In genomic region chr7:131555565-131556054, GRCh38 we compare ENCODE assay signal across 8 cellular contexts. TPM values are rescaled to one million over a fixed set of nuclear protein-coding genes. Genes with fewer than 3 reads are reported as not detected.
DNase-seq lines count a peak whose midpoint lies in the region; ATAC-seq and TF ChIP-seq lines count a peak whose summit lies in the region.

No MANE protein-coding gene starts in this region.

- peak overlapping the region; percentile 99 for H3K9ac ChIP-seq in NT2/D1 (ENCODE audit: insufficient read length, low read depth)

- no peaks in the 10 kb centered on the region for H3K79me2 ChIP-seq in DOHH2 (ENCODE audit: control insufficient read depth, low read length)

- intact Hi-C loops in dendritic cell treated with granulocyte-macrophage colony-stimulating factor and Interleukin-4, amounts not matched to agents 40 ng/mL and 50 ng/mL, for 4 days (cut with micrococcal nuclease) = no loop called here

- H3F3A ChIP-seq in DOHH2 (ENCODE audit: control insufficient read depth, insufficient read depth) = peaks cover 4% of the 10 kb centered on the region; the same call in 1 of the 2 replicates

- H3K36me3 ChIP-seq in DOHH2 (ENCODE audit: control insufficient read depth, low read length) = no peaks in the 10 kb centered on the region
- peaks cover 53% of the 10 kb centered on the region for H3K36me3 ChIP-seq in NT2/D1 (ENCODE audit: insufficient read depth, insufficient read length, low read length)

- no peaks in the 10 kb centered on the region for H3K9me3 Mint-ChIP-seq in dendritic cell treated with granulocyte-macrophage colony-stimulating factor and Interleukin-4, amounts not matched to agents 40 ng/mL and 50 ng/mL, for 4 days
- no peaks in the 10 kb centered on the region for H3K9me3 Mint-ChIP-seq in natural killer cell treated with Interleukin-12 subunit alpha and Interleukin-12 subunit beta and Interleukin-15 and Interleukin-18, amount 100 ng/mL, for 72 hours

- H3K4me1 ChIP-seq in DOHH2 (ENCODE audit: control insufficient read depth, low read length) (peaks cover 35% of the 10 kb centered on the region), NT2/D1 (ENCODE audit: insufficient read depth, insufficient read length) (peaks cover 7% of the 10 kb centered on the region)

- H3K27me3 ChIP-seq in DOHH2 (ENCODE audit: control insufficient read depth, low read length) (peaks cover 58% of the 10 kb centered on the region), NT2/D1 (ENCODE audit: insufficient read depth, insufficient read length) (no peaks in the 10 kb centered on the region)

- H3K27me3 Mint-ChIP-seq in dendritic cell treated with granulocyte-macrophage colony-stimulating factor and Interleukin-4, amounts not matched to agents 40 ng/mL and 50 ng/mL, for 4 days = peaks cover 69% of the 10 kb centered on the region
- peaks cover 17 to 18% of the 10 kb centered on the region in 2 donors for H3K27me3 Mint-ChIP-seq in natural killer cell treated with Interleukin-12 subunit alpha and Interleukin-12 subunit beta and Interleukin-15 and Interleukin-18, amount 100 ng/mL, for 72 hours

- DNase-seq in NT2/D1 (ENCODE audit: low read depth, low spot score) (no peak), NCI-H2081 (lab: John Stamatoyannopoulos, UW) (no peak), NCI-H187 treated with DMSO at 0.1 percent for 48 hours (lab: John Stamatoyannopoulos, UW) (no peak)
- DNase-seq in natural killer cell treated with Interleukin-12 subunit alpha and Interleukin-12 subunit beta and Interleukin-15 and Interleukin-18, amount 100 ng/mL, for 72 hours (ENCODE audit: low spot score) = no peak
- no peak for DNase-seq in stimulated activated CD4-positive, alpha-beta T cell treated with anti-CD3 and anti-CD28 coated beads, Interleukin-12 subunit alpha, Interleukin-12 subunit beta, amount 100 ng/mL, for 4 hours

- H3K4me2 ChIP-seq in DOHH2 (ENCODE audit: low read length) = peak overlapping the region; percentile 88

- no peaks in the 10 kb centered on the region for H3K36me3 Mint-ChIP-seq in dendritic cell treated with granulocyte-macrophage colony-stimulating factor and Interleukin-4, amounts not matched to agents 40 ng/mL and 50 ng/mL, for 4 days (ENCODE audit: low read depth)
- H3K36me3 Mint-ChIP-seq in natural killer cell treated with Interleukin-12 subunit alpha and Interleukin-12 subunit beta and Interleukin-15 and Interleukin-18, amount 100 ng/mL, for 72 hours = no peaks in the 10 kb centered on the region

- no peak overlapping the region for H3K27ac ChIP-seq in DOHH2 (ENCODE audit: low read depth, low read length)

- H3K9me3 ChIP-seq in DOHH2 (ENCODE audit: control insufficient read depth, insufficient read depth, low read length) (no peaks in the 10 kb centered on the region), NT2/D1 (ENCODE audit: insufficient read depth, low read length) (no peaks in the 10 kb centered on the region)

- ATAC-seq in natural killer cell treated with Interleukin-12 subunit alpha and Interleukin-12 subunit beta and Interleukin-15 and Interleukin-18, amount 100 ng/mL, for 72 hours = no peak
- ATAC-seq in GM18867 (IDR thresholded peaks at IDR 0.05; ENCODE audit: unreplicated experiment) = no peak

- TF ChIP-seq CTCF in DOHH2 (IDR thresholded peaks at IDR 0.05; ENCODE audit: low read depth, low read length, poor library complexity, severe bottlenecking) = no peak

- H3K4me1 Mint-ChIP-seq in dendritic cell treated with granulocyte-macrophage colony-stimulating factor and Interleukin-4, amounts not matched to agents 40 ng/mL and 50 ng/mL, for 4 days (ENCODE audit: low read depth) = peaks cover 14% of the 10 kb centered on the region
- peaks cover 0 to 5% of the 10 kb centered on the region in 2 donors for H3K4me1 Mint-ChIP-seq in natural killer cell treated with Interleukin-12 subunit alpha and Interleukin-12 subunit beta and Interleukin-15 and Interleukin-18, amount 100 ng/mL, for 72 hours (ENCODE audit: low read depth in 2 of 2)

- no peaks in the 10 kb centered on the region for H3K9me2 ChIP-seq in DOHH2 (replicated peaks; ENCODE audit: control insufficient read depth, low read length)

- peak overlapping the region; percentile 77 for H3K4me3 Mint-ChIP-seq in dendritic cell treated with granulocyte-macrophage colony-stimulating factor and Interleukin-4, amounts not matched to agents 40 ng/mL and 50 ng/mL, for 4 days
- peak overlapping the region; percentile 59 for H3K4me3 Mint-ChIP-seq in natural killer cell treated with Interleukin-12 subunit alpha and Interleukin-12 subunit beta and Interleukin-15 and Interleukin-18, amount 100 ng/mL, for 72 hours

- 0 out of 2 replicates have a peak, but pooled peaks cover 5% of the 10 kb centered on the region for H4K20me1 ChIP-seq in DOHH2 (ENCODE audit: control insufficient read depth, insufficient read depth, low read depth, low read length)

- peak overlapping the region; percentile 72 for H3K4me3 ChIP-seq in DOHH2 (ENCODE audit: low read length)
- H3K4me3 ChIP-seq in NT2/D1 (ENCODE audit: insufficient read length, low read depth) = peak overlapping the region; percentile 97

- peak overlapping the region; percentile 54 for H3K27ac Mint-ChIP-seq in dendritic cell treated with granulocyte-macrophage colony-stimulating factor and Interleukin-4, amounts not matched to agents 40 ng/mL and 50 ng/mL, for 4 days
- no peak overlapping the region for H3K27ac Mint-ChIP-seq in natural killer cell treated with Interleukin-12 subunit alpha and Interleukin-12 subunit beta and Interleukin-15 and Interleukin-18, amount 100 ng/mL, for 72 hours

RNA-seq across cellular contexts. Expression of gene PODXL, which starts 0.8 kb away (rescaled TPM):
- total RNA-seq in natural killer cell treated with Interleukin-12 subunit alpha and Interleukin-12 subunit beta and Interleukin-15 and Interleukin-18, amount 100 ng/mL, for 72 hours = 1 to 10 TPM; 1.3 to 1.6 TPM
